In genomic region chr2:110105608-110106467, GRCh38 we compare ENCODE assay signal across 1 cellular context.
TF ChIP-seq lines count a peak whose summit lies in the region.

No MANE protein-coding gene starts in this region.

TF ChIP-seq in IMR-90, 13 proteins besides CTCF, POLR2A, EP300 and RAD21:
- no peak for TF ChIP-seq USF2 (IDR thresholded peaks at IDR 0.05; ENCODE audit: low read depth, low read length)
- no peak for TF ChIP-seq SMC3 (IDR thresholded peaks at IDR 0.05; ENCODE audit: low read depth, low read length)
- TF ChIP-seq RFX5 (IDR thresholded peaks at IDR 0.05; ENCODE audit: low read depth, low read length) = no peak
- TF ChIP-seq ELK1 (IDR thresholded peaks at IDR 0.05; ENCODE audit: borderline replicate concordance, low read depth, low read length) = no peak
- no peak for TF ChIP-seq CEBPB (IDR thresholded peaks at IDR 0.05; ENCODE audit: low read depth, low read length)
- TF ChIP-seq CHD1 (IDR thresholded peaks at IDR 0.05; ENCODE audit: low read depth, low read length) = no peak
- TF ChIP-seq MAFK (IDR thresholded peaks at IDR 0.05; ENCODE audit: low read depth, low read length) = no peak
- no peak for TF ChIP-seq RCOR1 (IDR thresholded peaks at IDR 0.05; ENCODE audit: insufficient replicate concordance, low read length)
- no peak for TF ChIP-seq MXI1 (IDR thresholded peaks at IDR 0.05; ENCODE audit: borderline replicate concordance, low read depth, low read length)
- 0 out of 2 replicates have a peak, but pooled peaks have one; percentile 20 for TF ChIP-seq BHLHE40 (IDR thresholded peaks at IDR 0.05; ENCODE audit: low read depth, low read length)
- peak; percentile 41; the same call in 1 of the 2 replicates for TF ChIP-seq FOS (IDR thresholded peaks at IDR 0.05; ENCODE audit: low read depth, low read length)
- TF ChIP-seq MAZ (IDR thresholded peaks at IDR 0.05; ENCODE audit: borderline replicate concordance, low read depth, low read length) = no peak
- no peak for TF ChIP-seq NFE2L2 (IDR thresholded peaks at IDR 0.05; ENCODE audit: low read depth, low read length)
TF ChIP-seq in IMR-90: peak in this region for 2.
